26 cellular contexts compared by ENCODE assay signal in genomic region chr21:25424674-25425073, GRCh38.
DNase-seq lines count a peak whose midpoint lies in the region; ATAC-seq and TF ChIP-seq lines count a peak whose summit lies in the region.
"Had no signal": no experiment of that assay in that cellular context is flagged by ENCODE, and none has a peak within 500 bp of the region (broad histone marks: within the 10 kb centered on the region; RNA-seq: fewer than 3 reads in every experiment).

No MANE protein-coding gene starts in this region.

- H3K36me3 Mint-ChIP-seq in activated T-cell treated with anti-CD3 and anti-CD28 coated beads, Interleukin-2, amount 50 U/mL, for 24 hours (ENCODE audit: low read depth), result peaks cover 34% of the 10 kb centered on the region
- no peaks in the 10 kb centered on the region for H3K36me3 Mint-ChIP-seq in naive B cell
- no peaks in the 10 kb centered on the region for H3K36me3 Mint-ChIP-seq in naive thymus-derived CD4-positive, alpha-beta T cell

- H3K4me3 Mint-ChIP-seq in activated T-cell treated with anti-CD3 and anti-CD28 coated beads, Interleukin-2, amount 50 U/mL, for 24 hours, result peak overlapping the region; percentile 60
- H3K4me3 Mint-ChIP-seq in naive B cell, result peak overlapping the region; percentile 36 to 85 (median 58)
- H3K4me3 Mint-ChIP-seq in naive thymus-derived CD4-positive, alpha-beta T cell, result no peak overlapping the region
- H3K4me3 Mint-ChIP-seq: T-helper 17 cell had no signal

- no peaks in the 10 kb centered on the region for H3K27me3 Mint-ChIP-seq in activated T-cell treated with anti-CD3 and anti-CD28 coated beads, Interleukin-2, amount 50 U/mL, for 24 hours
- no peaks in the 10 kb centered on the region for H3K27me3 Mint-ChIP-seq in naive B cell
- no peaks in the 10 kb centered on the region for H3K27me3 Mint-ChIP-seq in naive thymus-derived CD4-positive, alpha-beta T cell

- no peaks in the 10 kb centered on the region for H3K27me3 ChIP-seq in DOHH2 (ENCODE audit: control insufficient read depth, low read length)
- no peaks in the 10 kb centered on the region for H3K27me3 ChIP-seq in OCI-LY3 (ENCODE audit: low read depth, low read length)
- no peaks in the 10 kb centered on the region for H3K27me3 ChIP-seq in MG63
- H3K27me3 ChIP-seq in naive thymus-derived CD4-positive, alpha-beta T cell (ENCODE audit: control insufficient read depth in 2 of 2, insufficient read depth in 2 of 2, low read length in 2 of 2), result no peaks in the 10 kb centered on the region
- H3K27me3 ChIP-seq: brain microvascular endothelial cell, neutrophil, sigmoid colon, transverse colon had no signal

- no peak overlapping the region for H2AFZ ChIP-seq in OCI-LY3 (ENCODE audit: low read depth, low read length)

- H3K9ac ChIP-seq in OCI-LY3 (ENCODE audit: low read length), result peak overlapping the region; percentile 96
- H3K9ac ChIP-seq: KMS-11 had no signal

- CTCF ChIA-PET in naive thymus-derived CD4-positive, alpha-beta T cell (lab: Charles Lee), result interaction anchor here (0.6 kb wide), 1 partner anchor 160 kb away, joined by 5 read pairs; no protein-coding TSS in a partner anchor

- H4K20me1 ChIP-seq in DOHH2 (ENCODE audit: control insufficient read depth, insufficient read depth, low read depth, low read length) (no peaks in the 10 kb centered on the region), OCI-LY3 (ENCODE audit: insufficient read depth, low read length) (no peaks in the 10 kb centered on the region)

- peak overlapping the region; percentile 93 for H3K27ac ChIP-seq in DOHH2 (ENCODE audit: low read depth, low read length)
- H3K27ac ChIP-seq in OCI-LY3 (ENCODE audit: low read length), result peak overlapping the region; percentile 99
- H3K27ac ChIP-seq in naive thymus-derived CD4-positive, alpha-beta T cell (ENCODE audit: low read depth, low read length), result no peak overlapping the region
- H3K27ac ChIP-seq: brain microvascular endothelial cell, KMS-11, neutrophil, RWPE1, sigmoid colon, transverse colon had no signal

- H3K36me3 ChIP-seq in DOHH2 (ENCODE audit: control insufficient read depth, low read length) (0 out of 2 replicates have a peak, but pooled peaks cover 3% of the 10 kb centered on the region), OCI-LY3 (replicated peaks; ENCODE audit: low read depth, low read length) (no peaks in the 10 kb centered on the region), MG63 (no peaks in the 10 kb centered on the region)
- no peaks in the 10 kb centered on the region for H3K36me3 ChIP-seq in naive thymus-derived CD4-positive, alpha-beta T cell (ENCODE audit: control insufficient read depth in 2 of 3, insufficient read depth in 3 of 3, low read length in 3 of 3)
- H3K36me3 ChIP-seq: brain microvascular endothelial cell, neutrophil, sigmoid colon, transverse colon had no signal

- intact Hi-C loops in naive thymus-derived CD4-positive, alpha-beta T cell (cut with micrococcal nuclease), result loop anchor here in 1 of 2 donors (2.0 to 5.0 kb wide), 2 partner anchors 40 to 78 kb away; no protein-coding TSS in a partner anchor

- no peaks in the 10 kb centered on the region for H3K9me3 Mint-ChIP-seq in activated T-cell treated with anti-CD3 and anti-CD28 coated beads, Interleukin-2, amount 50 U/mL, for 24 hours
- H3K9me3 Mint-ChIP-seq in naive B cell, result no peaks in the 10 kb centered on the region
- H3K9me3 Mint-ChIP-seq in naive thymus-derived CD4-positive, alpha-beta T cell, result no peaks in the 10 kb centered on the region

- H3K9me2 ChIP-seq in DOHH2 (replicated peaks; ENCODE audit: control insufficient read depth, low read length), result no peaks in the 10 kb centered on the region

- peak overlapping the region; percentile 67 for H3K27ac Mint-ChIP-seq in activated T-cell treated with anti-CD3 and anti-CD28 coated beads, Interleukin-2, amount 50 U/mL, for 24 hours
- peak overlapping the region; percentile 11 to 93 (median 46) for H3K27ac Mint-ChIP-seq in naive B cell
- no peak overlapping the region for H3K27ac Mint-ChIP-seq in naive thymus-derived CD4-positive, alpha-beta T cell
- H3K27ac Mint-ChIP-seq: T-helper 17 cell had no signal

- H3K4me3 ChIP-seq in DOHH2 (ENCODE audit: low read length) (peak overlapping the region; percentile 72), OCI-LY3 (ENCODE audit: low read length) (peak overlapping the region; percentile 68), MG63 (no peak overlapping the region)
- no peak overlapping the region for H3K4me3 ChIP-seq in naive thymus-derived CD4-positive, alpha-beta T cell (ENCODE audit: low read length)
- H3K4me3 ChIP-seq: sigmoid colon, transverse colon had no signal

- H3K4me2 ChIP-seq in DOHH2 (ENCODE audit: low read length) (peak overlapping the region; percentile 90), OCI-LY3 (ENCODE audit: low read length) (peak overlapping the region; percentile 87)
- H3K4me2 ChIP-seq: KMS-11 had no signal

- H3K9me3 ChIP-seq in DOHH2 (ENCODE audit: control insufficient read depth, insufficient read depth, low read length), result no peaks in the 10 kb centered on the region
- H3K9me3 ChIP-seq in OCI-LY3 (ENCODE audit: insufficient read depth, low read length), result no peaks in the 10 kb centered on the region
- no peaks in the 10 kb centered on the region for H3K9me3 ChIP-seq in MG63
- no peaks in the 10 kb centered on the region for H3K9me3 ChIP-seq in naive thymus-derived CD4-positive, alpha-beta T cell (ENCODE audit: control insufficient read depth in 2 of 3, low read length in 3 of 3)
- H3K9me3 ChIP-seq: neutrophil, sigmoid colon, transverse colon had no signal

- TF ChIP-seq CTCF in DOHH2 (IDR thresholded peaks at IDR 0.05; ENCODE audit: low read depth, low read length, poor library complexity, severe bottlenecking) (no peak), OCI-LY3 (IDR thresholded peaks at IDR 0.05; ENCODE audit: low read depth, low read length) (no peak)

- no peak for DNase-seq in activated T-cell treated with anti-CD3 and anti-CD28 coated beads, Interleukin-2, amount 50 U/mL, for 24 hours
- DNase-seq in activated T-cell treated with anti-CD3 and anti-CD28 coated beads for 4 hours (no peak), naive B cell (peak; percentile 30), MG63 (no peak)
- no peak for DNase-seq in naive thymus-derived CD4-positive, alpha-beta T cell
- DNase-seq: ACHN, activated gamma-delta T cell, amniotic stem cell, brain microvascular endothelial cell, C1 segment of cervical spinal cord, COR-L47, GDM1, NCI-H1436 treated with DMSO at 0.1 percent for 48 hours, NCI-H2107, NCI-H446, NCI-H774, sigmoid colon, T-helper 17 cell, transverse colon had no signal

- peaks cover 79% of the 10 kb centered on the region for H3K4me1 Mint-ChIP-seq in activated T-cell treated with anti-CD3 and anti-CD28 coated beads, Interleukin-2, amount 50 U/mL, for 24 hours (ENCODE audit: low read depth)
- peaks cover 46 to 58% (median 56%) of the 10 kb centered on the region in 3 donors for H3K4me1 Mint-ChIP-seq in naive B cell
- H3K4me1 Mint-ChIP-seq in naive thymus-derived CD4-positive, alpha-beta T cell, result peaks cover 6 to 43% (median 15%) of the 10 kb centered on the region in 7 donors

- H3K79me2 ChIP-seq in DOHH2 (ENCODE audit: control insufficient read depth, low read length) (no peaks in the 10 kb centered on the region), OCI-LY3 (ENCODE audit: low read length) (peaks cover 53% of the 10 kb centered on the region)

- peaks cover 61% of the 10 kb centered on the region for H3K4me1 ChIP-seq in DOHH2 (ENCODE audit: control insufficient read depth, low read length)
- H3K4me1 ChIP-seq in OCI-LY3 (ENCODE audit: low read length), result peaks cover 97% of the 10 kb centered on the region
- H3K4me1 ChIP-seq in naive thymus-derived CD4-positive, alpha-beta T cell (ENCODE audit: control insufficient read depth in 2 of 2, insufficient read depth in 2 of 2, low read length in 2 of 2), result peaks cover 6 to 7% of the 10 kb centered on the region in 2 donors
- H3K4me1 ChIP-seq: sigmoid colon, transverse colon had no signal

- ATAC-seq in naive B cell (ENCODE audit: low read depth in 2 of 2), result peak; percentile 46 to 47
- ATAC-seq in HG03196 (IDR thresholded peaks at IDR 0.05; ENCODE audit: unreplicated experiment), result no peak
- no peak for ATAC-seq in naive thymus-derived CD4-positive, alpha-beta T cell
- ATAC-seq: HCT116, T-helper 17 cell had no signal

- POLR2A ChIA-PET in naive thymus-derived CD4-positive, alpha-beta T cell (lab: Charles Lee), result no interaction called here

- peaks cover 24% of the 10 kb centered on the region for H3F3A ChIP-seq in DOHH2 (ENCODE audit: control insufficient read depth, insufficient read depth)

Comparison
In these comparisons a context has a peak if more than half of its experiments do, and no peak if none do; other contexts are left out.
1. H3K27ac Mint-ChIP-seq: peak in activated T-cell treated with anti-CD3 and anti-CD28 coated beads, Interleukin-2, amount 50 U/mL, for 24 hours (single experiment) and naive B cell (6 of 6); none in naive thymus-derived CD4-positive, alpha-beta T cell (0 of 9).
2. H3K4me3 Mint-ChIP-seq: peak in activated T-cell treated with anti-CD3 and anti-CD28 coated beads, Interleukin-2, amount 50 U/mL, for 24 hours (single experiment) and naive B cell (8 of 8); none in naive thymus-derived CD4-positive, alpha-beta T cell (0 of 10).
3. H3K4me3 ChIP-seq: peak in DOHH2 (single experiment) and OCI-LY3 (single experiment); none in MG63 (single experiment) and naive thymus-derived CD4-positive, alpha-beta T cell (single experiment).
4. ATAC-seq: peak in naive B cell (2 of 2); none in HG03196 (single experiment) and naive thymus-derived CD4-positive, alpha-beta T cell (single experiment).